ENCODE assay signal across 8 cellular contexts in genomic region chr3:22887664-22888291, GRCh38.
DNase-seq lines count a peak whose midpoint lies in the region; ATAC-seq and TF ChIP-seq lines count a peak whose summit lies in the region.

No MANE protein-coding gene starts in this region.

- no peak overlapping the region for H3K4me3 ChIP-seq in aorta (ENCODE audit: low read length in 2 of 2)

- intact Hi-C loops in aorta (cut with DNase I), result no loop called here

- no peaks in the 10 kb centered on the region for H3K36me3 ChIP-seq in aorta (ENCODE audit: control insufficient read depth in 1 of 2, insufficient read depth in 2 of 2, low read length in 1 of 2)

- H3K27me3 ChIP-seq in aorta (ENCODE audit: control insufficient read depth in 1 of 2, insufficient read depth in 2 of 2, low read length in 1 of 2), result no peaks in the 10 kb centered on the region

- H3K4me1 ChIP-seq in aorta (ENCODE audit: control insufficient read depth in 1 of 2, insufficient read depth in 2 of 2, low read length in 2 of 2), result no peaks in the 10 kb centered on the region

- 41 to 43% methylated on average over 2 of the region's 2 CpGs for WGBS in aorta, 2 donors

- peak; percentile 52 for ATAC-seq in GM21367 (IDR thresholded peaks at IDR 0.05; ENCODE audit: unreplicated experiment)
- no peak for ATAC-seq in aorta (ENCODE audit: low FRiP score)

- DNase-seq in CD1c-positive myeloid dendritic cell (ENCODE audit: extremely low spot score), result peak; percentile 22
- peak; percentile 64 for DNase-seq in NCI-H748 (lab: John Stamatoyannopoulos, UW; ENCODE audit: unreplicated experiment)
- peak; percentile 21 to 24 for DNase-seq in erythroblast (lab: John Stamatoyannopoulos, UW)
- DNase-seq in renal cortical epithelial cell (ENCODE audit: low read depth), result peak; percentile 70
- DNase-seq in HPDE6-E6E7 (ENCODE audit: extremely low spot score), result no peak
- no peak for DNase-seq in aorta
- no peak for DNase-seq in NCI-H128 (lab: John Stamatoyannopoulos, UW; ENCODE audit: unreplicated experiment)

- no peaks in the 10 kb centered on the region for H3K9me3 ChIP-seq in aorta (ENCODE audit: control insufficient read depth, low read length)

- no peak for TF ChIP-seq POLR2A in erythroblast (IDR thresholded peaks at IDR 0.05; ENCODE audit: low read length)

- H3K27ac ChIP-seq in aorta (ENCODE audit: low read depth in 1 of 2, low read length in 2 of 2), result no peak overlapping the region

Comparison
In these comparisons a context has a peak if more than half of its experiments do, and no peak if none do; other contexts are left out.
1. DNase-seq: peak in CD1c-positive myeloid dendritic cell (single experiment), NCI-H748 (single experiment), erythroblast (2 of 2) and renal cortical epithelial cell (single experiment); none in HPDE6-E6E7 (single experiment), aorta (0 of 2) and NCI-H128 (single experiment).